In genomic region chr5:128040927-128041326, GRCh38 we compare ENCODE assay signal across 6 cellular contexts.
"Had no signal": no experiment of that assay in that cellular context is flagged by ENCODE, and none has a peak within 500 bp of the region (broad histone marks: within the 10 kb centered on the region; RNA-seq: fewer than 3 reads in every experiment).

No MANE protein-coding gene starts in this region.

- DNase-seq: GM23248, GOT3, H7, IMR-90 had no signal

- H3K27ac ChIP-seq: GM23248 had no signal

- FAIRE-seq: HTR-8/SVneo had no signal

- H3K9me3 ChIP-seq: HAP-1 had no signal

- H3K4me1 ChIP-seq: HAP-1 had no signal

- H3K36me3 ChIP-seq: HAP-1 had no signal

- H3K4me3 ChIP-seq: GM23248, HAP-1 had no signal
